1 cellular context compared by ENCODE assay signal in genomic region chr16:31351937-31352315, GRCh38.
TF ChIP-seq lines count a peak whose summit lies in the region.

No MANE protein-coding gene starts in this region.

TF ChIP-seq in H1, 55 proteins besides CTCF, POLR2A, EP300 and RAD21:
- no peak for TF ChIP-seq CHD1 (IDR thresholded peaks at IDR 0.05; ENCODE audit: low read depth, low read length)
- no peak for TF ChIP-seq ATF3 (IDR thresholded peaks at IDR 0.05; ENCODE audit: insufficient read depth, low read depth, low read length)
- no peak for TF ChIP-seq SUZ12 (IDR thresholded peaks at IDR 0.05; ENCODE audit: low read length)
